ENCODE assay signal across 23 cellular contexts in the genomic region with DNA sequence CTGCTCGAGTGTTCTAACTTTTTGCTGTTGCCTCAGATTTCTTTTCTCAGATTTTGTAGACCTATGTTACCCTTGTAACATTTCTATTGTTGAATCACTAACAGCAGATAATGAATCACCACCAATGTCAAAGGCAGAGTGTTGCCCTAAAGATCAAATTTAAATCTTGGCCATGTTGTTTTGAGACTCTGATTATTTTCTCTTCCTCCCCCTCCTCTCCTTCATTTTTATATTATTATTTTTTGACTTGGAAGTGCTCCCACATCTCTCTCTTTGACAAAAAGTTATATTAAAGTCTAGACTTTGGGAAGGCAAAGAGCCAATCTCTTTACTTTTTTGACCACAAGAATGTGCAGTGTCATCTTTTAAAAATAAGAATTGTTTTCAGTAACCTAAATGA.
DNase-seq lines count a peak whose midpoint lies in the region; ATAC-seq and TF ChIP-seq lines count a peak whose summit lies in the region.
"Had no signal": no experiment of that assay in that cellular context is flagged by ENCODE, and none has a peak within 500 bp of the region (broad histone marks: within the 10 kb centered on the region; RNA-seq: fewer than 3 reads in every experiment).

No MANE protein-coding gene starts in this region.

- peak overlapping the region; percentile 83 for H3K27ac ChIP-seq in RWPE2 (ENCODE audit: poor library complexity, severe bottlenecking)
- H3K27ac ChIP-seq in SJCRH30 = no peak overlapping the region
- H3K27ac ChIP-seq: PC-9, SK-N-MC, skin epidermis, transverse colon had no signal

- no peaks in the 10 kb centered on the region for H3K27me3 ChIP-seq in RWPE2 (ENCODE audit: insufficient read depth, poor library complexity, severe bottlenecking)
- 0 out of 2 replicates have a peak, but pooled peaks cover 3% of the 10 kb centered on the region for H3K27me3 ChIP-seq in SJCRH30
- H3K27me3 ChIP-seq: transverse colon had no signal

- H3K4me1 ChIP-seq in RWPE2 (ENCODE audit: insufficient read depth, poor library complexity, severe bottlenecking) (peaks cover 33% of the 10 kb centered on the region), SJCRH30 (no peaks in the 10 kb centered on the region)
- H3K4me1 ChIP-seq: transverse colon had no signal

- TF ChIP-seq CTCF in RWPE2 (IDR thresholded peaks at IDR 0.05; ENCODE audit: poor library complexity, severe bottlenecking) (no peak), choroid plexus epithelial cell (conservative IDR thresholded peaks at IDR 0.05; ENCODE audit: low read depth, low read length) (no peak)

- H3K4me3 ChIP-seq in RWPE2 (ENCODE audit: severe bottlenecking) (no peak overlapping the region), choroid plexus epithelial cell (ENCODE audit: low read depth, low read length) (no peak overlapping the region), SJCRH30 (no peak overlapping the region)
- H3K4me3 ChIP-seq: lung, PC-9, SK-N-MC, skin epidermis, transverse colon had no signal

- H3K9me3 ChIP-seq in RWPE2 (ENCODE audit: severe bottlenecking) = no peaks in the 10 kb centered on the region
- H3K9me3 ChIP-seq in SJCRH30 (replicated peaks) = no peaks in the 10 kb centered on the region
- H3K9me3 ChIP-seq: transverse colon had no signal

- H3K36me3 ChIP-seq in RWPE2 (ENCODE audit: low read depth) (no peaks in the 10 kb centered on the region), SJCRH30 (no peaks in the 10 kb centered on the region)
- H3K36me3 ChIP-seq: transverse colon had no signal

- no peak for DNase-seq in RWPE2 (ENCODE audit: low spot score)
- peak; percentile 87 for DNase-seq in choroid plexus epithelial cell (ENCODE audit: low read depth)
- DNase-seq in kidney tubule cell (ENCODE audit: low spot score) = peak; percentile 3
- DNase-seq in stromal cell of bone marrow (ENCODE audit: low read depth) = peak; percentile 36
- DNase-seq in SJCRH30 = no peak
- no peak for DNase-seq in pons (ENCODE audit: low spot score)
- DNase-seq: activated CD4-positive, alpha-beta T cell treated with anti-CD3 and anti-CD28 coated beads, Interleukin-2, amount 50 U/mL, for 4 hours; activated CD8-positive, alpha-beta memory T cell treated with anti-CD3 and anti-CD28 coated beads, Interleukin-2, amount 50 U/mL, for 48 hours; activated effector memory CD4-positive, alpha-beta T cell treated with anti-CD3 and anti-CD28 coated beads, Interleukin-2, amount 50 U/mL, for 16 hours; CD8-positive, alpha-beta memory T cell; DMS79; effector CD4-positive, alpha-beta T cell; hippocampal formation; islet precursor cell; NCI-H1092; NCI-H2029 treated with DMSO at 0.1 percent for 48 hours; PC-9; T-helper 2 cell; transverse colon had no signal

- ATAC-seq in RWPE2 (ENCODE audit: low read depth) (peak; percentile 78), GM19324 (IDR thresholded peaks at IDR 0.05; ENCODE audit: low FRiP score, unreplicated experiment) (no peak)

Comparison
In these comparisons a context has a peak if more than half of its experiments do, and no peak if none do; other contexts are left out.
1. DNase-seq: peak in choroid plexus epithelial cell (single experiment), kidney tubule cell (single experiment) and stromal cell of bone marrow (single experiment); none in RWPE2 (single experiment), SJCRH30 (0 of 2) and pons (single experiment).